ENCODE assay signal across 20 cellular contexts in genomic region chrX:98523026-98523425, GRCh38.
"Had no signal": no experiment of that assay in that cellular context is flagged by ENCODE, and none has a peak within 500 bp of the region (broad histone marks: within the 10 kb centered on the region; RNA-seq: fewer than 3 reads in every experiment).

No MANE protein-coding gene starts in this region.

- H3K36me3 Mint-ChIP-seq: activated naive CD4-positive, alpha-beta T cell treated with anti-CD3 and anti-CD28 coated beads, Interleukin-2, amount 50 U/mL, for 72 hours; mesothelial cell of epicardium; natural killer cell treated with Interleukin-12 subunit alpha and Interleukin-12 subunit beta and Interleukin-15 and Interleukin-18, amount 100 ng/mL, for 72 hours had no signal

- H3K9me3 Mint-ChIP-seq: activated naive CD4-positive, alpha-beta T cell treated with anti-CD3 and anti-CD28 coated beads, Interleukin-2, amount 50 U/mL, for 72 hours; T-helper 1 cell treated with Interleukin-12 subunit alpha and Interleukin-12 subunit beta and Interleukin-4 antibody, amounts not matched to agents 30 μg/mL and 1 μg/mL, for 36 hours had no signal

- H3K4me1 ChIP-seq: adrenal gland, esophagus squamous epithelium, right atrium auricular region, tibial nerve, vagina had no signal

- DNase-seq: activated CD4-positive, alpha-beta T cell treated with anti-CD3 and anti-CD28 coated beads, Interleukin-2, amount 50 U/mL, for 1 hour; activated CD4-positive, CD25-positive, alpha-beta regulatory T cell treated with anti-CD3 and anti-CD28 coated beads, Interleukin-2, amount 50 U/mL, for 72 hours; activated CD8-positive, alpha-beta memory T cell treated with anti-CD3 and anti-CD28 coated beads, Interleukin-2, amount 50 U/mL, for 4 hours; activated effector memory CD4-positive, alpha-beta T cell treated with anti-CD3 and anti-CD28 coated beads, Interleukin-2, amount 50 U/mL, for 16 hours; activated T-cell treated with anti-CD3 and anti-CD28 coated beads, Interleukin-2, amount 50 U/mL, for 48 hours; adrenal gland; effector memory CD4-positive, alpha-beta T cell; esophagus squamous epithelium; stimulated activated naive CD8-positive, alpha-beta T cell treated with anti-CD3 and anti-CD28 coated beads, Interleukin-15, Interleukin-2, amounts not matched to agents 100 U/mL and 50 U/mL, for 24 hours; substantia nigra had no signal

- H3K27me3 ChIP-seq: adrenal gland, esophagus squamous epithelium, right atrium auricular region, vagina had no signal

- H3K9me3 ChIP-seq: adrenal gland, esophagus squamous epithelium, right atrium auricular region, tibial nerve, vagina had no signal

- H3K27me3 Mint-ChIP-seq: dendritic cell treated with granulocyte-macrophage colony-stimulating factor and Interleukin-4, amounts not matched to agents 40 ng/mL and 50 ng/mL, for 4 days; natural killer cell treated with Interleukin-12 subunit alpha and Interleukin-12 subunit beta and Interleukin-15 and Interleukin-18, amount 100 ng/mL, for 72 hours; progenitor cell of endocrine pancreas had no signal

- H3K27ac Mint-ChIP-seq: activated naive CD4-positive, alpha-beta T cell treated with anti-CD3 and anti-CD28 coated beads, Interleukin-2, amount 50 U/mL, for 72 hours; dendritic cell treated with granulocyte-macrophage colony-stimulating factor and Interleukin-4, amounts not matched to agents 40 ng/mL and 50 ng/mL, for 4 days; mesothelial cell of epicardium; natural killer cell treated with Interleukin-12 subunit alpha and Interleukin-12 subunit beta and Interleukin-15 and Interleukin-18, amount 100 ng/mL, for 72 hours; progenitor cell of endocrine pancreas; T-helper 1 cell treated with Interleukin-12 subunit alpha and Interleukin-12 subunit beta and Interleukin-4 antibody, amounts not matched to agents 30 μg/mL and 1 μg/mL, for 36 hours had no signal

- H3K4me3 ChIP-seq: adrenal gland, esophagus squamous epithelium, lung, right atrium auricular region, tibial nerve, vagina had no signal

- H3K4me3 Mint-ChIP-seq: dendritic cell treated with granulocyte-macrophage colony-stimulating factor and Interleukin-4, amounts not matched to agents 40 ng/mL and 50 ng/mL, for 4 days; mesothelial cell of epicardium; natural killer cell treated with Interleukin-12 subunit alpha and Interleukin-12 subunit beta and Interleukin-15 and Interleukin-18, amount 100 ng/mL, for 72 hours; T-helper 1 cell treated with Interleukin-12 subunit alpha and Interleukin-12 subunit beta and Interleukin-4 antibody, amounts not matched to agents 30 μg/mL and 1 μg/mL, for 36 hours had no signal

- H3K27ac ChIP-seq: adrenal gland, esophagus squamous epithelium, right atrium auricular region, tibial nerve, vagina had no signal
